ENCODE assay signal across 8 cellular contexts in genomic region chr5:176388341-176389113, GRCh38. TPM values are rescaled to one million over a fixed set of nuclear protein-coding genes. Genes with fewer than 3 reads are reported as not detected.
DNase-seq lines count a peak whose midpoint lies in the region; ATAC-seq and TF ChIP-seq lines count a peak whose summit lies in the region.

HIGD2A (plus strand) TSS chr5:176388751; CDS start chr5:176388820, 69 bp downstream.
NOP16 (minus strand) TSS chr5:176388598; CDS start chr5:176388539, 59 bp downstream.

- H3K27ac ChIP-seq in CD8-positive, alpha-beta T cell (ENCODE audit: low read depth, low read length) = peak within 1 kb of the TSS; percentile 90
- peak within 1 kb of the TSS; percentile 96 to 97 for H3K27ac ChIP-seq in lung (ENCODE audit: low read depth in 1 of 2, low read length in 1 of 2)

- peak within 1 kb of the TSS; percentile 99 for H3K4me3 Mint-ChIP-seq in CD8-positive, alpha-beta T cell

- H3K9me3 ChIP-seq in CD8-positive, alpha-beta T cell (ENCODE audit: low read length) = no peaks in the 10 kb centered on the region
- H3K9me3 ChIP-seq in lung (ENCODE audit: control insufficient read depth in 2 of 2, insufficient read depth in 1 of 2, low read length in 1 of 2) = no peaks in the 10 kb centered on the region

- no peak for TF ChIP-seq CTCF in CD8-positive, alpha-beta T cell (IDR thresholded peaks at IDR 0.05)
- no peak for TF ChIP-seq CTCF in lung (IDR thresholded peaks at IDR 0.05; ENCODE audit: control extremely low read depth, extremely low read depth)

- POLR2A ChIA-PET in CD8-positive, alpha-beta T cell (lab: Charles Lee) = interaction anchor here (0.9 to 3.1 kb wide), 6 partner anchors 11 to 148 kb away, joined by 3 to 24 read pairs (median 8); partner anchors contain the start of genes FAF2, KIAA1191 and RNF44

- peak; percentile 97 to 100 (median 99) for DNase-seq in CD8-positive, alpha-beta T cell
- DNase-seq in HS-27A (ENCODE audit: low read depth) (peak; percentile 86), NK-92 (lab: John Stamatoyannopoulos, UW; ENCODE audit: unreplicated experiment) (peak; percentile 95), lung (ENCODE audit: low spot score) (peak; percentile 100)
- DNase-seq in activated CD8-positive, alpha-beta memory T cell treated with anti-CD3 and anti-CD28 coated beads for 1 hour (ENCODE audit: extremely low read depth in 1 of 2, low read depth in 1 of 2) = peak; percentile 98 to 100
- DNase-seq in effector CD8-positive, alpha-beta T cell (lab: John Stamatoyannopoulos, UW) = peak; percentile 97
- DNase-seq in stimulated activated CD4-positive, alpha-beta T cell treated with anti-CD3 and anti-CD28 coated beads, TNF-alpha, amount 100 ng/mL, for 4 hours (ENCODE audit: low read depth in 3 of 3) = peak; percentile 98 to 99 (median 98)

- no peaks in the 10 kb centered on the region for H3K27me3 ChIP-seq in CD8-positive, alpha-beta T cell (ENCODE audit: insufficient read depth, low read length)
- no peaks in the 10 kb centered on the region for H3K27me3 ChIP-seq in lung (ENCODE audit: control insufficient read depth, insufficient read depth)

- intact Hi-C loops in CD8-positive, alpha-beta T cell (cut with DNase I, micrococcal nuclease) = loop anchor here (1.0 to 5.0 kb wide), 9 partner anchors 23 to 962 kb away; partner anchors contain the start of genes ARL10 (in 2 of the 2), CLTB (in 2 of the 2), FAF2 (in 2 of the 2) and KIAA1191 (in 2 of the 2)

- peak within 1 kb of the TSS; percentile 89 for H3K4me3 ChIP-seq in CD8-positive, alpha-beta T cell (ENCODE audit: low read depth, low read length)
- H3K4me3 ChIP-seq in lung = peak within 1 kb of the TSS; percentile 98

- H3K36me3 Mint-ChIP-seq in CD8-positive, alpha-beta T cell = peaks cover 66% of the 10 kb centered on the region

- peaks cover 36% of the 10 kb centered on the region for H3K4me1 Mint-ChIP-seq in CD8-positive, alpha-beta T cell (ENCODE audit: low read depth)

- WGBS in lung, 2 donors = 0% methylated on average over 59 of the region's 59 CpGs

- H3K27me3 Mint-ChIP-seq in CD8-positive, alpha-beta T cell (ENCODE audit: low read depth) = no peaks in the 10 kb centered on the region

- no peaks in the 10 kb centered on the region for H3K9me3 Mint-ChIP-seq in CD8-positive, alpha-beta T cell

- ATAC-seq in CD8-positive, alpha-beta T cell = peak; percentile 90
- ATAC-seq in GM19467 (IDR thresholded peaks at IDR 0.05; ENCODE audit: unreplicated experiment) (peak; percentile 83), lung (ENCODE audit: insufficient read depth, low FRiP score) (peak; percentile 96)

- CTCF ChIA-PET in CD8-positive, alpha-beta T cell (lab: Charles Lee) = interaction anchor here (0.7 to 1.8 kb wide), 2 partner anchors 27 to 156 kb away, joined by 3 to 8 read pairs; partner anchors contain the start of gene KIAA1191

- peaks cover 18% of the 10 kb centered on the region for H3K36me3 ChIP-seq in CD8-positive, alpha-beta T cell (ENCODE audit: insufficient read depth, low read length)
- peaks cover 18 to 32% of the 10 kb centered on the region in 2 donors for H3K36me3 ChIP-seq in lung (ENCODE audit: control insufficient read depth in 2 of 2, insufficient read depth in 2 of 2, low read length in 2 of 2)

- peaks cover 22% of the 10 kb centered on the region for H3K4me1 ChIP-seq in CD8-positive, alpha-beta T cell (ENCODE audit: insufficient read depth, low read length)
- H3K4me1 ChIP-seq in lung (ENCODE audit: control insufficient read depth in 2 of 2, insufficient read depth in 2 of 2, low read length in 2 of 2) = peaks cover 5 to 8% of the 10 kb centered on the region in 2 donors

- H3K27ac Mint-ChIP-seq in CD8-positive, alpha-beta T cell = peak within 1 kb of the TSS; percentile 99

RNA-seq across cellular contexts. Expression of gene HIGD2A, which starts in this region (rescaled TPM):
- 100 to 1,000 TPM; 102 to 106 TPM for total RNA-seq in CD8-positive, alpha-beta T cell
- 100 to 1,000 TPM in 1 of 2 donors, 10 to 100 TPM in 1; 71.2 to 101 TPM for total RNA-seq in lung
- 100 to 1,000 TPM; 115 to 190 TPM for polyA plus RNA-seq in lung

RNA-seq across cellular contexts. Expression of gene NOP16, which starts in this region (rescaled TPM):
- total RNA-seq in CD8-positive, alpha-beta T cell = 10 to 100 TPM; 21.6 to 24.2 TPM
- total RNA-seq in lung = 10 to 100 TPM in 1 of 2 donors, 1 to 10 TPM in 1; 5.0 to 28.5 TPM
- polyA plus RNA-seq in lung = 10 to 100 TPM; 44.4 to 52.1 TPM

Comparison
In these comparisons a context has a peak if more than half of its experiments do, and no peak if none do; other contexts are left out.
1. Peak in every context shown above with its lines: DNase-seq, ATAC-seq, H3K4me3 ChIP-seq and H3K27ac ChIP-seq.